ENCODE assay signal across 1 cellular context in the genomic region with DNA sequence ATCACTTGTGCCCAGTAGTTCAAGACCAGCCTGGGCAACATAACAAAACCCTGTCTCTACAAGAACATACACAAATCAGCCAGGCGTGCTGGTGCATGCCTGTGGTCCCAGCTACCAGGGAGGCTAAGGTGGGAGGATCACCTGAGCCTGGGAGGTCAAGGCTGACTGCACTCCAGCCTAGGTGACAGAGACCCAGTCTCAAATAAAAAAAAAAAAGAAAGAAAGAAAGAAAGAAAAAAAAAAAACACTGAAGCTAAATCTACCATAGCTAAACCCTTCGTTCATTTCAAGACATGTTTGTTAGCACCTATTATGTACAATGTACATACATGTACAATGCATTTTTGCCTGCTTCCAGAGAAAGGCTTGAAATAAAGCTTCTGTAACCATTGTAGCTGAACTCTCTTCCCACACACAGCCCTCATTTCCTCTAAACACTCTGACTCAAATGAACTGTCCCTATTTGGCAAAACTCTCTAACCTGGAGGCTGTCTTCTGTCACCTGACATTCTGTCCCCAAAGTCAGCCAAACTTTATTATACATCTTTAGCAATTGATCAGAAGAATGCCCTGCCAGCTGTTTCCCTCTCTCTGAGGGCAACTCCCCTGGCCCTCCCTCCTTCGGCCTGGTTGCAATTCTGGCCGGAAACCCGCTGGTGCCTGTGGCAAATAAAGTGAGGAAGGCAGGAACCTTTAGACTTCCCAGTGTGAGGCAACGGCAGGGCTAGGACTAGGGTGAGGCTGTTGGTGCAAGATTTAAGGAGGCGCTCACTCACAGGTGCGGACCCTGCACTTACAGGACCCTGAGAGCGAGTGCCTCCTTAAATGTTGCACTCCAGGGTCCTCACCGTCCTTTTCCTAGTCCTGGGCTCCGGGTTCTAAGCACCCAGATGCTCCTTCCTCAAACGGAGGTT.
A peak's percentile ranks its signal among the peaks of the same experiment; 100 is the strongest.
TF ChIP-seq lines count a peak whose summit lies in the region.

No MANE protein-coding gene starts in this region.

TF ChIP-seq in HepG2, 621 proteins besides CTCF, POLR2A, EP300 and RAD21 (continued from another document and continues in another):
- TF ChIP-seq MXD4 (CRISPR knock-in tag; IDR thresholded peaks at IDR 0.05) (no peak), ZNF121 (CRISPR knock-in tag; IDR thresholded peaks at IDR 0.05) (no peak), ZNF891 (CRISPR knock-in tag; IDR thresholded peaks at IDR 0.05) (no peak), BCL6 (CRISPR knock-in tag; IDR thresholded peaks at IDR 0.05) (no peak), ZNF335 (CRISPR knock-in tag; IDR thresholded peaks at IDR 0.05) (peak; percentile 64), ZNF331 (CRISPR knock-in tag; IDR thresholded peaks at IDR 0.05) (peak; percentile 75; the same call in 1 of the 2 replicates), MAFF (IDR thresholded peaks at IDR 0.05; ENCODE audit: low read depth, low read length) (no peak), NR2F1 (CRISPR knock-in tag; IDR thresholded peaks at IDR 0.05) (0 out of 4 replicates have a peak, but pooled peaks of 1 of the 2 experiments have one; percentile 3), ZNF644 (CRISPR knock-in tag; IDR thresholded peaks at IDR 0.05; ENCODE audit: low read depth) (no peak), ATF7 (IDR thresholded peaks at IDR 0.05) (no peak), ATF7 (CRISPR knock-in tag; IDR thresholded peaks at IDR 0.05) (no peak), GPN1 (CRISPR knock-in tag; IDR thresholded peaks at IDR 0.05; ENCODE audit: borderline replicate concordance) (no peak), ZFP36L2 (CRISPR knock-in tag; IDR thresholded peaks at IDR 0.05) (no peak), RFXAP (CRISPR knock-in tag; IDR thresholded peaks at IDR 0.05; ENCODE audit: borderline replicate concordance) (no peak), ZNF264 (CRISPR knock-in tag; IDR thresholded peaks at IDR 0.05) (no peak), ARNT (IDR thresholded peaks at IDR 0.05) (no peak), ZNF510 (CRISPR knock-in tag; IDR thresholded peaks at IDR 0.05; ENCODE audit: low read depth) (no peak), RFXANK (CRISPR knock-in tag; IDR thresholded peaks at IDR 0.05) (no peak)
- TF ChIP-seq, protein P1, sequence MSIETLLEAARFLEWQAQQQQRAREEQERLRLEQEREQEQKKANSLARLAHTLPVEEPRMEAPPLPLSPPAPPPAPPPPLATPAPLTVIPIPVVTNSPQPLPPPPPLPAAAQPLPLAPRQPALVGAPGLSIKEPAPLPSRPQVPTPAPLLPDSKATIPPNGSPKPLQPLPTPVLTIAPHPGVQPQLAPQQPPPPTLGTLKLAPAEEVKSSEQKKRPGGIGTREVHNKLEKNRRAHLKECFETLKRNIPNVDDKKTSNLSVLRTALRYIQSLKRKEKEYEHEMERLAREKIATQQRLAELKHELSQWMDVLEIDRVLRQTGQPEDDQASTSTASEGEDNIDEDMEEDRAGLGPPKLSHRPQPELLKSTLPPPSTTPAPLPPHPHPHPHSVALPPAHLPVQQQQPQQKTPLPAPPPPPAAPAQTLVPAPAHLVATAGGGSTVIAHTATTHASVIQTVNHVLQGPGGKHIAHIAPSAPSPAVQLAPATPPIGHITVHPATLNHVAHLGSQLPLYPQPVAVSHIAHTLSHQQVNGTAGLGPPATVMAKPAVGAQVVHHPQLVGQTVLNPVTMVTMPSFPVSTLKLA (IDR thresholded peaks at IDR 0.05) = no peak
- TF ChIP-seq, protein P2, sequence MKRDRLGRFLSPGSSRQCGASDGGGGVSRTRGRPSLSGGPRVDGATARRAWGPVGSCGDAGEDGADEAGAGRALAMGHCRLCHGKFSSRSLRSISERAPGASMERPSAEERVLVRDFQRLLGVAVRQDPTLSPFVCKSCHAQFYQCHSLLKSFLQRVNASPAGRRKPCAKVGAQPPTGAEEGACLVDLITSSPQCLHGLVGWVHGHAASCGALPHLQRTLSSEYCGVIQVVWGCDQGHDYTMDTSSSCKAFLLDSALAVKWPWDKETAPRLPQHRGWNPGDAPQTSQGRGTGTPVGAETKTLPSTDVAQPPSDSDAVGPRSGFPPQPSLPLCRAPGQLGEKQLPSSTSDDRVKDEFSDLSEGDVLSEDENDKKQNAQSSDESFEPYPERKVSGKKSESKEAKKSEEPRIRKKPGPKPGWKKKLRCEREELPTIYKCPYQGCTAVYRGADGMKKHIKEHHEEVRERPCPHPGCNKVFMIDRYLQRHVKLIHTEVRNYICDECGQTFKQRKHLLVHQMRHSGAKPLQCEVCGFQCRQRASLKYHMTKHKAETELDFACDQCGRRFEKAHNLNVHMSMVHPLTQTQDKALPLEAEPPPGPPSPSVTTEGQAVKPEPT (CRISPR knock-in tag; IDR thresholded peaks at IDR 0.05; ENCODE audit: low read depth) = peak; percentile 100
- TF ChIP-seq, protein P3, sequence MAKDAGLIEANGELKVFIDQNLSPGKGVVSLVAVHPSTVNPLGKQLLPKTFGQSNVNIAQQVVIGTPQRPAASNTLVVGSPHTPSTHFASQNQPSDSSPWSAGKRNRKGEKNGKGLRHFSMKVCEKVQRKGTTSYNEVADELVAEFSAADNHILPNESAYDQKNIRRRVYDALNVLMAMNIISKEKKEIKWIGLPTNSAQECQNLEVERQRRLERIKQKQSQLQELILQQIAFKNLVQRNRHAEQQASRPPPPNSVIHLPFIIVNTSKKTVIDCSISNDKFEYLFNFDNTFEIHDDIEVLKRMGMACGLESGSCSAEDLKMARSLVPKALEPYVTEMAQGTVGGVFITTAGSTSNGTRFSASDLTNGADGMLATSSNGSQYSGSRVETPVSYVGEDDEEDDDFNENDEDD (CRISPR knock-in tag; IDR thresholded peaks at IDR 0.05; ENCODE audit: borderline replicate concordance) = peak; percentile 42; the same call in 1 of the 2 replicates
- TF ChIP-seq, protein P4, sequence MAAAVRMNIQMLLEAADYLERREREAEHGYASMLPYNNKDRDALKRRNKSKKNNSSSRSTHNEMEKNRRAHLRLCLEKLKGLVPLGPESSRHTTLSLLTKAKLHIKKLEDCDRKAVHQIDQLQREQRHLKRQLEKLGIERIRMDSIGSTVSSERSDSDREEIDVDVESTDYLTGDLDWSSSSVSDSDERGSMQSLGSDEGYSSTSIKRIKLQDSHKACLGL (CRISPR knock-in tag; IDR thresholded peaks at IDR 0.05) = no peak
- TF ChIP-seq, protein P5, sequence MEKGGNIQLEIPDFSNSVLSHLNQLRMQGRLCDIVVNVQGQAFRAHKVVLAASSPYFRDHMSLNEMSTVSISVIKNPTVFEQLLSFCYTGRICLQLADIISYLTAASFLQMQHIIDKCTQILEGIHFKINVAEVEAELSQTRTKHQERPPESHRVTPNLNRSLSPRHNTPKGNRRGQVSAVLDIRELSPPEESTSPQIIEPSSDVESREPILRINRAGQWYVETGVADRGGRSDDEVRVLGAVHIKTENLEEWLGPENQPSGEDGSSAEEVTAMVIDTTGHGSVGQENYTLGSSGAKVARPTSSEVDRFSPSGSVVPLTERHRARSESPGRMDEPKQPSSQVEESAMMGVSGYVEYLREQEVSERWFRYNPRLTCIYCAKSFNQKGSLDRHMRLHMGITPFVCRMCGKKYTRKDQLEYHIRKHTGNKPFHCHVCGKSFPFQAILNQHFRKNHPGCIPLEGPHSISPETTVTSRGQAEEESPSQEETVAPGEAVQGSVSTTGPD (CRISPR knock-in tag; IDR thresholded peaks at IDR 0.05) = peak; percentile 88
- TF ChIP-seq, protein P6, sequence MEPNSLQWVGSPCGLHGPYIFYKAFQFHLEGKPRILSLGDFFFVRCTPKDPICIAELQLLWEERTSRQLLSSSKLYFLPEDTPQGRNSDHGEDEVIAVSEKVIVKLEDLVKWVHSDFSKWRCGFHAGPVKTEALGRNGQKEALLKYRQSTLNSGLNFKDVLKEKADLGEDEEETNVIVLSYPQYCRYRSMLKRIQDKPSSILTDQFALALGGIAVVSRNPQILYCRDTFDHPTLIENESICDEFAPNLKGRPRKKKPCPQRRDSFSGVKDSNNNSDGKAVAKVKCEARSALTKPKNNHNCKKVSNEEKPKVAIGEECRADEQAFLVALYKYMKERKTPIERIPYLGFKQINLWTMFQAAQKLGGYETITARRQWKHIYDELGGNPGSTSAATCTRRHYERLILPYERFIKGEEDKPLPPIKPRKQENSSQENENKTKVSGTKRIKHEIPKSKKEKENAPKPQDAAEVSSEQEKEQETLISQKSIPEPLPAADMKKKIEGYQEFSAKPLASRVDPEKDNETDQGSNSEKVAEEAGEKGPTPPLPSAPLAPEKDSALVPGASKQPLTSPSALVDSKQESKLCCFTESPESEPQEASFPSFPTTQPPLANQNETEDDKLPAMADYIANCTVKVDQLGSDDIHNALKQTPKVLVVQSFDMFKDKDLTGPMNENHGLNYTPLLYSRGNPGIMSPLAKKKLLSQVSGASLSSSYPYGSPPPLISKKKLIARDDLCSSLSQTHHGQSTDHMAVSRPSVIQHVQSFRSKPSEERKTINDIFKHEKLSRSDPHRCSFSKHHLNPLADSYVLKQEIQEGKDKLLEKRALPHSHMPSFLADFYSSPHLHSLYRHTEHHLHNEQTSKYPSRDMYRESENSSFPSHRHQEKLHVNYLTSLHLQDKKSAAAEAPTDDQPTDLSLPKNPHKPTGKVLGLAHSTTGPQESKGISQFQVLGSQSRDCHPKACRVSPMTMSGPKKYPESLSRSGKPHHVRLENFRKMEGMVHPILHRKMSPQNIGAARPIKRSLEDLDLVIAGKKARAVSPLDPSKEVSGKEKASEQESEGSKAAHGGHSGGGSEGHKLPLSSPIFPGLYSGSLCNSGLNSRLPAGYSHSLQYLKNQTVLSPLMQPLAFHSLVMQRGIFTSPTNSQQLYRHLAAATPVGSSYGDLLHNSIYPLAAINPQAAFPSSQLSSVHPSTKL (CRISPR knock-in tag; IDR thresholded peaks at IDR 0.05) = peak; percentile 66
- TF ChIP-seq, protein P7, sequence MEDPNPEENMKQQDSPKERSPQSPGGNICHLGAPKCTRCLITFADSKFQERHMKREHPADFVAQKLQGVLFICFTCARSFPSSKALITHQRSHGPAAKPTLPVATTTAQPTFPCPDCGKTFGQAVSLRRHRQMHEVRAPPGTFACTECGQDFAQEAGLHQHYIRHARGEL (CRISPR knock-in tag; IDR thresholded peaks at IDR 0.05) = no peak
- TF ChIP-seq, protein P8, sequence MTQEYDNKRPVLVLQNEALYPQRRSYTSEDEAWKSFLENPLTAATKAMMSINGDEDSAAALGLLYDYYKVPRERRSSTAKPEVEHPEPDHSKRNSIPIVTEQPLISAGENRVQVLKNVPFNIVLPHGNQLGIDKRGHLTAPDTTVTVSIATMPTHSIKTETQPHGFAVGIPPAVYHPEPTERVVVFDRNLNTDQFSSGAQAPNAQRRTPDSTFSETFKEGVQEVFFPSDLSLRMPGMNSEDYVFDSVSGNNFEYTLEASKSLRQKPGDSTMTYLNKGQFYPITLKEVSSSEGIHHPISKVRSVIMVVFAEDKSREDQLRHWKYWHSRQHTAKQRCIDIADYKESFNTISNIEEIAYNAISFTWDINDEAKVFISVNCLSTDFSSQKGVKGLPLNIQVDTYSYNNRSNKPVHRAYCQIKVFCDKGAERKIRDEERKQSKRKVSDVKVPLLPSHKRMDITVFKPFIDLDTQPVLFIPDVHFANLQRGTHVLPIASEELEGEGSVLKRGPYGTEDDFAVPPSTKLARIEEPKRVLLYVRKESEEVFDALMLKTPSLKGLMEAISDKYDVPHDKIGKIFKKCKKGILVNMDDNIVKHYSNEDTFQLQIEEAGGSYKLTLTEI (CRISPR knock-in tag; conservative IDR thresholded peaks at IDR 0.05) = no peak
- TF ChIP-seq, protein P9, sequence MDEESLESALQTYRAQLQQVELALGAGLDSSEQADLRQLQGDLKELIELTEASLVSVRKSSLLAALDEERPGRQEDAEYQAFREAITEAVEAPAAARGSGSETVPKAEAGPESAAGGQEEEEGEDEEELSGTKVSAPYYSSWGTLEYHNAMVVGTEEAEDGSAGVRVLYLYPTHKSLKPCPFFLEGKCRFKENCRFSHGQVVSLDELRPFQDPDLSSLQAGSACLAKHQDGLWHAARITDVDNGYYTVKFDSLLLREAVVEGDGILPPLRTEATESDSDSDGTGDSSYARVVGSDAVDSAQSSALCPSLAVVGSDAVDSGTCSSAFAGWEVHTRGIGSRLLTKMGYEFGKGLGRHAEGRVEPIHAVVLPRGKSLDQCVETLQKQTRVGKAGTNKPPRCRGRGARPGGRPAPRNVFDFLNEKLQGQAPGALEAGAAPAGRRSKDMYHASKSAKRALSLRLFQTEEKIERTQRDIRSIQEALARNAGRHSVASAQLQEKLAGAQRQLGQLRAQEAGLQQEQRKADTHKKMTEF (CRISPR knock-in tag; IDR thresholded peaks at IDR 0.05) = peak; percentile 52
- TF ChIP-seq, protein P10, sequence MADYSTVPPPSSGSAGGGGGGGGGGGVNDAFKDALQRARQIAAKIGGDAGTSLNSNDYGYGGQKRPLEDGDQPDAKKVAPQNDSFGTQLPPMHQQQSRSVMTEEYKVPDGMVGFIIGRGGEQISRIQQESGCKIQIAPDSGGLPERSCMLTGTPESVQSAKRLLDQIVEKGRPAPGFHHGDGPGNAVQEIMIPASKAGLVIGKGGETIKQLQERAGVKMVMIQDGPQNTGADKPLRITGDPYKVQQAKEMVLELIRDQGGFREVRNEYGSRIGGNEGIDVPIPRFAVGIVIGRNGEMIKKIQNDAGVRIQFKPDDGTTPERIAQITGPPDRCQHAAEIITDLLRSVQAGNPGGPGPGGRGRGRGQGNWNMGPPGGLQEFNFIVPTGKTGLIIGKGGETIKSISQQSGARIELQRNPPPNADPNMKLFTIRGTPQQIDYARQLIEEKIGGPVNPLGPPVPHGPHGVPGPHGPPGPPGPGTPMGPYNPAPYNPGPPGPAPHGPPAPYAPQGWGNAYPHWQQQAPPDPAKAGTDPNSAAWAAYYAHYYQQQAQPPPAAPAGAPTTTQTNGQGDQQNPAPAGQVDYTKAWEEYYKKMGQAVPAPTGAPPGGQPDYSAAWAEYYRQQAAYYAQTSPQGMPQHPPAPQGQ (CRISPR knock-in tag; IDR thresholded peaks at IDR 0.05; ENCODE audit: borderline replicate concordance) = no peak
- TF ChIP-seq, protein P11, sequence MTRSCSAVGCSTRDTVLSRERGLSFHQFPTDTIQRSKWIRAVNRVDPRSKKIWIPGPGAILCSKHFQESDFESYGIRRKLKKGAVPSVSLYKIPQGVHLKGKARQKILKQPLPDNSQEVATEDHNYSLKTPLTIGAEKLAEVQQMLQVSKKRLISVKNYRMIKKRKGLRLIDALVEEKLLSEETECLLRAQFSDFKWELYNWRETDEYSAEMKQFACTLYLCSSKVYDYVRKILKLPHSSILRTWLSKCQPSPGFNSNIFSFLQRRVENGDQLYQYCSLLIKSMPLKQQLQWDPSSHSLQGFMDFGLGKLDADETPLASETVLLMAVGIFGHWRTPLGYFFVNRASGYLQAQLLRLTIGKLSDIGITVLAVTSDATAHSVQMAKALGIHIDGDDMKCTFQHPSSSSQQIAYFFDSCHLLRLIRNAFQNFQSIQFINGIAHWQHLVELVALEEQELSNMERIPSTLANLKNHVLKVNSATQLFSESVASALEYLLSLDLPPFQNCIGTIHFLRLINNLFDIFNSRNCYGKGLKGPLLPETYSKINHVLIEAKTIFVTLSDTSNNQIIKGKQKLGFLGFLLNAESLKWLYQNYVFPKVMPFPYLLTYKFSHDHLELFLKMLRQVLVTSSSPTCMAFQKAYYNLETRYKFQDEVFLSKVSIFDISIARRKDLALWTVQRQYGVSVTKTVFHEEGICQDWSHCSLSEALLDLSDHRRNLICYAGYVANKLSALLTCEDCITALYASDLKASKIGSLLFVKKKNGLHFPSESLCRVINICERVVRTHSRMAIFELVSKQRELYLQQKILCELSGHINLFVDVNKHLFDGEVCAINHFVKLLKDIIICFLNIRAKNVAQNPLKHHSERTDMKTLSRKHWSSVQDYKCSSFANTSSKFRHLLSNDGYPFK (CRISPR knock-in tag; IDR thresholded peaks at IDR 0.05; ENCODE audit: borderline replicate concordance) = no peak
- TF ChIP-seq, protein P12, sequence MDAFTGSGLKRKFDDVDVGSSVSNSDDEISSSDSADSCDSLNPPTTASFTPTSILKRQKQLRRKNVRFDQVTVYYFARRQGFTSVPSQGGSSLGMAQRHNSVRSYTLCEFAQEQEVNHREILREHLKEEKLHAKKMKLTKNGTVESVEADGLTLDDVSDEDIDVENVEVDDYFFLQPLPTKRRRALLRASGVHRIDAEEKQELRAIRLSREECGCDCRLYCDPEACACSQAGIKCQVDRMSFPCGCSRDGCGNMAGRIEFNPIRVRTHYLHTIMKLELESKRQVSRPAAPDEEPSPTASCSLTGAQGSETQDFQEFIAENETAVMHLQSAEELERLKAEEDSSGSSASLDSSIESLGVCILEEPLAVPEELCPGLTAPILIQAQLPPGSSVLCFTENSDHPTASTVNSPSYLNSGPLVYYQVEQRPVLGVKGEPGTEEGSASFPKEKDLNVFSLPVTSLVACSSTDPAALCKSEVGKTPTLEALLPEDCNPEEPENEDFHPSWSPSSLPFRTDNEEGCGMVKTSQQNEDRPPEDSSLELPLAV (CRISPR knock-in tag; conservative IDR thresholded peaks at IDR 0.05; ENCODE audit: low read depth) = no peak
